34 cellular contexts compared by ENCODE assay signal in genomic region chr7:52053525-52053924, GRCh38.
"Had no signal": no experiment of that assay in that cellular context is flagged by ENCODE, and none has a peak within 500 bp of the region (broad histone marks: within the 10 kb centered on the region; RNA-seq: fewer than 3 reads in every experiment).

No MANE protein-coding gene starts in this region.

- H3K27me3 Mint-ChIP-seq: activated B cell treated with CpG ODN at 0.5 μM for 24 hours; activated CD4-positive, alpha-beta memory T cell treated with anti-CD3 and anti-CD28 coated beads for 36 hours; activated CD4-positive, alpha-beta T cell treated with anti-CD3 and anti-CD28 coated beads, Interleukin-2, amount 10 ng/mL, durations not matched to agents 24 days and 14 days; activated CD8-positive, alpha-beta T cell treated with anti-CD3 and anti-CD28 coated beads for 36 hours; activated naive CD8-positive, alpha-beta T cell treated with anti-CD3 and anti-CD28 coated beads for 36 hours; activated T-helper 17 cell treated with anti-CD3 and anti-CD28 coated beads, Interleukin-2, amount 50 U/mL, for 72 hours had no signal

- DNase-seq: activated B cell treated with CpG ODN at 0.5 μM for 24 hours; activated CD4-positive, alpha-beta memory T cell treated with anti-CD3 and anti-CD28 coated beads for 36 hours; activated CD4-positive, alpha-beta T cell treated with anti-CD3 and anti-CD28 coated beads for 4 hours; activated CD4-positive, alpha-beta T cell treated with anti-CD3 and anti-CD28 coated beads, Interleukin-2, amount 10 ng/mL, durations not matched to agents 24 days and 14 days; activated CD4-positive, alpha-beta T cell treated with anti-CD3 and anti-CD28 coated beads, Interleukin-2, amount 50 U/mL, for 1 hour; activated CD4-positive, alpha-beta T cell treated with anti-CD3 and anti-CD28 coated beads, Interleukin-2, amount 50 U/mL, for 4 hours; activated CD4-positive, CD25-positive, alpha-beta regulatory T cell treated with anti-CD3 and anti-CD28 coated beads, Interleukin-2, amount 50 U/mL, for 72 hours; activated CD8-positive, alpha-beta memory T cell treated with anti-CD3 and anti-CD28 coated beads, Interleukin-2, amount 50 U/mL, for 4 hours; activated CD8-positive, alpha-beta T cell treated with anti-CD3 and anti-CD28 coated beads for 36 hours; activated effector memory CD4-positive, alpha-beta T cell treated with anti-CD3 and anti-CD28 coated beads, Interleukin-2, amount 50 U/mL, for 16 hours; activated gamma-delta T cell treated with Interleukin-2 at 50 U/mL for 16 hours; activated naive CD4-positive, alpha-beta T cell; activated naive CD4-positive, alpha-beta T cell treated with anti-CD3 and anti-CD28 coated beads for 36 hours; activated naive CD4-positive, alpha-beta T cell treated with anti-CD3 and anti-CD28 coated beads, Interleukin-2, amount 50 U/mL, for 16 hours; activated naive CD8-positive, alpha-beta T cell treated with anti-CD3 and anti-CD28 coated beads for 36 hours; activated T-cell treated with anti-CD3 and anti-CD28 coated beads for 4 hours; activated T-cell treated with anti-CD3 and anti-CD28 coated beads, Interleukin-2, amount 50 U/mL, for 1 hour; activated T-cell treated with anti-CD3 and anti-CD28 coated beads, Interleukin-2, amount 50 U/mL, for 4 hours; activated T-cell treated with anti-CD3 and anti-CD28 coated beads, Interleukin-2, amount 50 U/mL, for 72 hours; adrenal gland; amniotic stem cell; aorta; body of pancreas; brain microvascular endothelial cell; central memory CD4-positive, alpha-beta T cell; T-helper 2 cell; T-helper 9 cell had no signal

- H3K4me1 ChIP-seq: adrenal gland, body of pancreas, breast epithelium had no signal

- H3K27ac ChIP-seq: adrenal gland, body of pancreas, brain microvascular endothelial cell, breast epithelium, VCaP had no signal

- H3K4me3 ChIP-seq: adrenal gland, body of pancreas, breast epithelium had no signal

- H3K9me3 ChIP-seq: adrenal gland, body of pancreas, breast epithelium had no signal

- H3K4me3 Mint-ChIP-seq: activated B cell treated with CpG ODN at 0.5 μM for 24 hours; activated CD4-positive, alpha-beta memory T cell treated with anti-CD3 and anti-CD28 coated beads for 36 hours; activated CD4-positive, alpha-beta T cell treated with anti-CD3 and anti-CD28 coated beads, Interleukin-2, amount 10 ng/mL, durations not matched to agents 24 days and 14 days; activated CD8-positive, alpha-beta T cell treated with anti-CD3 and anti-CD28 coated beads for 36 hours; activated naive CD4-positive, alpha-beta T cell treated with anti-CD3 and anti-CD28 coated beads for 36 hours; activated naive CD8-positive, alpha-beta T cell treated with anti-CD3 and anti-CD28 coated beads for 36 hours; activated T-cell treated with anti-CD3 and anti-CD28 coated beads, Interleukin-2, amount 50 U/mL, for 4 hours; activated T-cell treated with anti-CD3 and anti-CD28 coated beads, Interleukin-2, amount 50 U/mL, for 72 hours; activated T-helper 1 cell treated with anti-CD3 and anti-CD28 coated beads, Interleukin-12 subunit alpha, Interleukin-12 subunit beta, Interleukin-2, Interleukin-4 antibody, amounts not matched to agents 30 ng/mL and 10 ng/mL and 1 ng/mL, durations not matched to agents 14 hours and 24 hours and 36 hours; activated T-helper 17 cell treated with anti-CD3 and anti-CD28 coated beads, Interleukin-2, amount 50 U/mL, for 72 hours; T-helper 1 cell treated with Interleukin-12 subunit alpha and Interleukin-12 subunit beta and Interleukin-4 antibody, amounts not matched to agents 30 μg/mL and 1 μg/mL, for 36 hours; T-helper 2 cell treated with Interferon-gamma antibody and Interleukin-4, amounts not matched to agents 5 μg/mL and 100 μg/mL, for 36 hours had no signal

- ATAC-seq: activated CD8-positive, alpha-beta T cell treated with anti-CD3 and anti-CD28 coated beads for 36 hours; activated naive CD4-positive, alpha-beta T cell treated with anti-CD3 and anti-CD28 coated beads, Interleukin-2, amount 50 U/mL, for 72 hours; activated T-cell treated with anti-CD3 and anti-CD28 coated beads, Interleukin-2, amount 50 U/mL, for 4 hours; activated T-cell treated with anti-CD3 and anti-CD28 coated beads, Interleukin-2, amount 50 U/mL, for 72 hours; activated T-helper 17 cell treated with anti-CD3 and anti-CD28 coated beads, Interleukin-2, amount 50 U/mL, for 72 hours; body of pancreas had no signal

- H3K27me3 ChIP-seq: adrenal gland, body of pancreas, brain microvascular endothelial cell, breast epithelium had no signal

- H3K4me1 Mint-ChIP-seq: activated B cell treated with CpG ODN at 0.5 μM for 24 hours; activated CD4-positive, alpha-beta T cell treated with anti-CD3 and anti-CD28 coated beads, Interleukin-2, amount 10 ng/mL, durations not matched to agents 24 days and 14 days; activated naive CD8-positive, alpha-beta T cell treated with anti-CD3 and anti-CD28 coated beads for 36 hours; activated T-helper 17 cell treated with anti-CD3 and anti-CD28 coated beads, Interleukin-2, amount 50 U/mL, for 72 hours had no signal

- H3K36me3 Mint-ChIP-seq: activated CD4-positive, alpha-beta memory T cell treated with anti-CD3 and anti-CD28 coated beads for 36 hours; activated naive CD4-positive, alpha-beta T cell treated with anti-CD3 and anti-CD28 coated beads, Interleukin-2, amount 50 U/mL, for 72 hours; activated naive CD8-positive, alpha-beta T cell treated with anti-CD3 and anti-CD28 coated beads for 36 hours had no signal

- H3K27ac Mint-ChIP-seq: activated B cell treated with CpG ODN at 0.5 μM for 24 hours; activated CD4-positive, alpha-beta memory T cell treated with anti-CD3 and anti-CD28 coated beads for 36 hours; activated CD4-positive, alpha-beta T cell treated with anti-CD3 and anti-CD28 coated beads, Interleukin-2, amount 10 ng/mL, durations not matched to agents 24 days and 14 days; activated CD8-positive, alpha-beta T cell treated with anti-CD3 and anti-CD28 coated beads for 36 hours; activated naive CD4-positive, alpha-beta T cell treated with anti-CD3 and anti-CD28 coated beads for 36 hours; activated naive CD4-positive, alpha-beta T cell treated with anti-CD3 and anti-CD28 coated beads, Interleukin-2, amount 50 U/mL, for 72 hours; activated naive CD8-positive, alpha-beta T cell treated with anti-CD3 and anti-CD28 coated beads for 36 hours; activated T-cell treated with anti-CD3 and anti-CD28 coated beads, Interleukin-2, amount 50 U/mL, for 72 hours; activated T-helper 1 cell treated with anti-CD3 and anti-CD28 coated beads, Interleukin-12 subunit alpha, Interleukin-12 subunit beta, Interleukin-2, Interleukin-4 antibody, amounts not matched to agents 30 ng/mL and 10 ng/mL and 1 ng/mL, durations not matched to agents 14 hours and 24 hours and 36 hours; activated T-helper 17 cell treated with anti-CD3 and anti-CD28 coated beads, Interleukin-2, amount 50 U/mL, for 72 hours; T-helper 1 cell treated with Interleukin-12 subunit alpha and Interleukin-12 subunit beta and Interleukin-4 antibody, amounts not matched to agents 30 μg/mL and 1 μg/mL, for 36 hours; T-helper 2 cell treated with Interferon-gamma antibody and Interleukin-4, amounts not matched to agents 5 μg/mL and 100 μg/mL, for 36 hours had no signal

- H3K9me3 Mint-ChIP-seq: activated CD8-positive, alpha-beta T cell treated with anti-CD3 and anti-CD28 coated beads for 36 hours had no signal

- H3K36me3 ChIP-seq: adrenal gland, brain microvascular endothelial cell, breast epithelium had no signal
